ENCODE assay signal across 1 cellular context in the genomic region with DNA sequence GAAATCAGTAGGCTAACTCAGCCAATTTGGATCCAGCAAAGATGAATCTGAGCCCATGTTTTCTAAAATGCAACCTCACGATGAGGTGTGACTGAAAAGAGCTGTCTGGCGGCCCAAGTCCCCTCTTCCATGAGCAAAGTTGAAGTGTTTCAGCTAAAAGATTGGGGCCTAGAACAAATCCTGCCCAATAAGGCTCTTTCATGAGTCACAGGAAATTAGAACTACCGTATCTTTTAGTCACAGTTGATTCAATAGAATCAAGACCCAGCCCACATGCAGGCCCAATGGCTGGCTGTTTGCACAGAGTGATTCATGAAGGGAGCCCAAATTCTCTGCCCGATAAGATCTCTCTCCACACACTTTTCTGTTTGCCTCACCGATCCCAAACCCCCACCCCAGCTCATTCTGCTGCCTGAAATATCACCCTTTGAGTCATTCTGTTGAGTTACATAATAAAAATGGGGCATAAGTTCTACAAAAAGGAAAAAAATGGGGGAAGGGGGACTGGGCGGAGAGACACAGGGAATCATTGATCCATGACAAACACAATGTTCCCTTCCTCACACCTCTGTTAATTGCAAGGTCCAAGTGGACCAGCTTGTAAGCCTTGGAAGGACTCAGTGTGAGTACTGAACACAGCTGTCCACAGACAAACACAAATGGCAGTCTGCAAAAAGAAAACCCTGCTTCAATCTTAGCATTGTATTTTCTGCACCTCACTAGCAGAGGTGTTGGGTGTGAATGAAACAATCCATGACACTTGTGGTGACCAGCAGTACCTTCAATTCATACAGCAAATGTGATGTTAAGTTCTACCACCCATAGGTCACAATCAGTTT.
TF ChIP-seq lines count a peak whose summit lies in the region.

No MANE protein-coding gene starts in this region.

TF ChIP-seq in HepG2, 621 proteins besides CTCF, POLR2A, EP300 and RAD21 (continued from another document and continues in another):
- TF ChIP-seq, protein P1, sequence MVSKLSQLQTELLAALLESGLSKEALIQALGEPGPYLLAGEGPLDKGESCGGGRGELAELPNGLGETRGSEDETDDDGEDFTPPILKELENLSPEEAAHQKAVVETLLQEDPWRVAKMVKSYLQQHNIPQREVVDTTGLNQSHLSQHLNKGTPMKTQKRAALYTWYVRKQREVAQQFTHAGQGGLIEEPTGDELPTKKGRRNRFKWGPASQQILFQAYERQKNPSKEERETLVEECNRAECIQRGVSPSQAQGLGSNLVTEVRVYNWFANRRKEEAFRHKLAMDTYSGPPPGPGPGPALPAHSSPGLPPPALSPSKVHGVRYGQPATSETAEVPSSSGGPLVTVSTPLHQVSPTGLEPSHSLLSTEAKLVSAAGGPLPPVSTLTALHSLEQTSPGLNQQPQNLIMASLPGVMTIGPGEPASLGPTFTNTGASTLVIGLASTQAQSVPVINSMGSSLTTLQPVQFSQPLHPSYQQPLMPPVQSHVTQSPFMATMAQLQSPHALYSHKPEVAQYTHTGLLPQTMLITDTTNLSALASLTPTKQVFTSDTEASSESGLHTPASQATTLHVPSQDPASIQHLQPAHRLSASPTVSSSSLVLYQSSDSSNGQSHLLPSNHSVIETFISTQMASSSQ (IDR thresholded peaks at IDR 0.05; ENCODE audit: low read depth), result peak; percentile 83
- TF ChIP-seq, protein P1 (CRISPR knock-in tag; IDR thresholded peaks at IDR 0.05; ENCODE audit: borderline replicate concordance), result peak; percentile 81
- TF ChIP-seq, protein P2, sequence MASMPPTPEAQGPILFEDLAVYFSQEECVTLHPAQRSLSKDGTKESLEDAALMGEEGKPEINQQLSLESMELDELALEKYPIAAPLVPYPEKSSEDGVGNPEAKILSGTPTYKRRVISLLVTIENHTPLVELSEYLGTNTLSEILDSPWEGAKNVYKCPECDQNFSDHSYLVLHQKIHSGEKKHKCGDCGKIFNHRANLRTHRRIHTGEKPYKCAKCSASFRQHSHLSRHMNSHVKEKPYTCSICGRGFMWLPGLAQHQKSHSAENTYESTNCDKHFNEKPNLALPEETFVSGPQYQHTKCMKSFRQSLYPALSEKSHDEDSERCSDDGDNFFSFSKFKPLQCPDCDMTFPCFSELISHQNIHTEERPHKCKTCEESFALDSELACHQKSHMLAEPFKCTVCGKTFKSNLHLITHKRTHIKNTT (CRISPR knock-in tag; IDR thresholded peaks at IDR 0.05), result no peak
- TF ChIP-seq, protein P3, sequence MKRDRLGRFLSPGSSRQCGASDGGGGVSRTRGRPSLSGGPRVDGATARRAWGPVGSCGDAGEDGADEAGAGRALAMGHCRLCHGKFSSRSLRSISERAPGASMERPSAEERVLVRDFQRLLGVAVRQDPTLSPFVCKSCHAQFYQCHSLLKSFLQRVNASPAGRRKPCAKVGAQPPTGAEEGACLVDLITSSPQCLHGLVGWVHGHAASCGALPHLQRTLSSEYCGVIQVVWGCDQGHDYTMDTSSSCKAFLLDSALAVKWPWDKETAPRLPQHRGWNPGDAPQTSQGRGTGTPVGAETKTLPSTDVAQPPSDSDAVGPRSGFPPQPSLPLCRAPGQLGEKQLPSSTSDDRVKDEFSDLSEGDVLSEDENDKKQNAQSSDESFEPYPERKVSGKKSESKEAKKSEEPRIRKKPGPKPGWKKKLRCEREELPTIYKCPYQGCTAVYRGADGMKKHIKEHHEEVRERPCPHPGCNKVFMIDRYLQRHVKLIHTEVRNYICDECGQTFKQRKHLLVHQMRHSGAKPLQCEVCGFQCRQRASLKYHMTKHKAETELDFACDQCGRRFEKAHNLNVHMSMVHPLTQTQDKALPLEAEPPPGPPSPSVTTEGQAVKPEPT (CRISPR knock-in tag; IDR thresholded peaks at IDR 0.05; ENCODE audit: low read depth), result no peak
- TF ChIP-seq SIX1 (CRISPR knock-in tag; IDR thresholded peaks at IDR 0.05; ENCODE audit: borderline replicate concordance) (peak; percentile 57; the same call in 1 of the 2 replicates), ZNF460 (CRISPR knock-in tag; IDR thresholded peaks at IDR 0.05; ENCODE audit: borderline replicate concordance) (no peak), DMAP1 (CRISPR knock-in tag; IDR thresholded peaks at IDR 0.05) (no peak; the same call in 1 of the 2 replicates), CENPX (CRISPR knock-in tag; IDR thresholded peaks at IDR 0.05) (no peak), ZKSCAN8 (CRISPR knock-in tag; IDR thresholded peaks at IDR 0.05; ENCODE audit: borderline replicate concordance) (0 out of 2 replicates have a peak, but pooled peaks have one; percentile 39), KLF15 (CRISPR knock-in tag; IDR thresholded peaks at IDR 0.05; ENCODE audit: borderline replicate concordance) (no peak), TCF7L2 (IDR thresholded peaks at IDR 0.05; ENCODE audit: low read depth, low read length) (no peak), ZNF777 (CRISPR knock-in tag; IDR thresholded peaks at IDR 0.05) (no peak), ZFP62 (CRISPR knock-in tag; IDR thresholded peaks at IDR 0.05) (no peak), REL (CRISPR knock-in tag; conservative IDR thresholded peaks at IDR 0.05) (no peak), CHD4 (IDR thresholded peaks at IDR 0.05; ENCODE audit: borderline replicate concordance, low read length) (peak; percentile 85; the same call in 1 of the 2 replicates), ZNF629 (CRISPR knock-in tag; conservative IDR thresholded peaks at IDR 0.05) (peak; percentile 4; the same call in 1 of the 2 replicates), ESRRA (CRISPR knock-in tag; IDR thresholded peaks at IDR 0.05; ENCODE audit: low read depth) (no peak), ZFP90 (CRISPR knock-in tag; IDR thresholded peaks at IDR 0.05; ENCODE audit: borderline replicate concordance) (no peak), POLR2G (IDR thresholded peaks at IDR 0.05; ENCODE audit: low read depth, low read length) (peak; percentile 63), ZMYM2 (CRISPR knock-in tag; IDR thresholded peaks at IDR 0.05) (no peak; the same call in 1 of the 2 replicates), ZNF598 (CRISPR knock-in tag; IDR thresholded peaks at IDR 0.05; ENCODE audit: borderline replicate concordance) (no peak), ZNF607 (CRISPR knock-in tag; IDR thresholded peaks at IDR 0.05; ENCODE audit: borderline replicate concordance) (0 out of 2 replicates have a peak, but pooled peaks have one; percentile 26), ZNF34 (CRISPR knock-in tag; IDR thresholded peaks at IDR 0.05; ENCODE audit: borderline replicate concordance) (no peak), ZNF558 (CRISPR knock-in tag; IDR thresholded peaks at IDR 0.05; ENCODE audit: borderline replicate concordance) (no peak), MEF2D (CRISPR knock-in tag; IDR thresholded peaks at IDR 0.05) (peak; percentile 94), LCORL (IDR thresholded peaks at IDR 0.05) (peak; percentile 99), LCORL (CRISPR knock-in tag; IDR thresholded peaks at IDR 0.05) (peak; percentile 99), FLYWCH1 (CRISPR knock-in tag; IDR thresholded peaks at IDR 0.05) (no peak)
- TF ChIP-seq, protein P4, sequence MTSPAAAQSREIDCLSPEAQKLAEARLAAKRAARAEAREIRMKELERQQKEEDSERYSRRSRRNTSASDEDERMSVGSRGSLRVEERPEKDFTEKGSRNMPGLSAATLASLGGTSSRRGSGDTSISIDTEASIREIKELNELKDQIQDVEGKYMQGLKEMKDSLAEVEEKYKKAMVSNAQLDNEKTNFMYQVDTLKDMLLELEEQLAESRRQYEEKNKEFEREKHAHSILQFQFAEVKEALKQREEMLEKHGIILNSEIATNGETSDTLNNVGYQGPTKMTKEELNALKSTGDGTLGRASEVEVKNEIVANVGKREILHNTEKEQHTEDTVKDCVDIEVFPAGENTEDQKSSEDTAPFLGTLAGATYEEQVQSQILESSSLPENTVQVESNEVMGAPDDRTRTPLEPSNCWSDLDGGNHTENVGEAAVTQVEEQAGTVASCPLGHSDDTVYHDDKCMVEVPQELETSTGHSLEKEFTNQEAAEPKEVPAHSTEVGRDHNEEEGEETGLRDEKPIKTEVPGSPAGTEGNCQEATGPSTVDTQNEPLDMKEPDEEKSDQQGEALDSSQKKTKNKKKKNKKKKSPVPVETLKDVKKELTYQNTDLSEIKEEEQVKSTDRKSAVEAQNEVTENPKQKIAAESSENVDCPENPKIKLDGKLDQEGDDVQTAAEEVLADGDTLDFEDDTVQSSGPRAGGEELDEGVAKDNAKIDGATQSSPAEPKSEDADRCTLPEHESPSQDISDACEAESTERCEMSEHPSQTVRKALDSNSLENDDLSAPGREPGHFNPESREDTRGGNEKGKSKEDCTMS (CRISPR knock-in tag; conservative IDR thresholded peaks at IDR 0.05), result no peak
- TF ChIP-seq, protein P5, sequence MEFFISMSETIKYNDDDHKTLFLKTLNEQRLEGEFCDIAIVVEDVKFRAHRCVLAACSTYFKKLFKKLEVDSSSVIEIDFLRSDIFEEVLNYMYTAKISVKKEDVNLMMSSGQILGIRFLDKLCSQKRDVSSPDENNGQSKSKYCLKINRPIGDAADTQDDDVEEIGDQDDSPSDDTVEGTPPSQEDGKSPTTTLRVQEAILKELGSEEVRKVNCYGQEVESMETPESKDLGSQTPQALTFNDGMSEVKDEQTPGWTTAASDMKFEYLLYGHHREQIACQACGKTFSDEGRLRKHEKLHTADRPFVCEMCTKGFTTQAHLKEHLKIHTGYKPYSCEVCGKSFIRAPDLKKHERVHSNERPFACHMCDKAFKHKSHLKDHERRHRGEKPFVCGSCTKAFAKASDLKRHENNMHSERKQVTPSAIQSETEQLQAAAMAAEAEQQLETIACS (CRISPR knock-in tag; IDR thresholded peaks at IDR 0.05), result no peak
- TF ChIP-seq, protein P6, sequence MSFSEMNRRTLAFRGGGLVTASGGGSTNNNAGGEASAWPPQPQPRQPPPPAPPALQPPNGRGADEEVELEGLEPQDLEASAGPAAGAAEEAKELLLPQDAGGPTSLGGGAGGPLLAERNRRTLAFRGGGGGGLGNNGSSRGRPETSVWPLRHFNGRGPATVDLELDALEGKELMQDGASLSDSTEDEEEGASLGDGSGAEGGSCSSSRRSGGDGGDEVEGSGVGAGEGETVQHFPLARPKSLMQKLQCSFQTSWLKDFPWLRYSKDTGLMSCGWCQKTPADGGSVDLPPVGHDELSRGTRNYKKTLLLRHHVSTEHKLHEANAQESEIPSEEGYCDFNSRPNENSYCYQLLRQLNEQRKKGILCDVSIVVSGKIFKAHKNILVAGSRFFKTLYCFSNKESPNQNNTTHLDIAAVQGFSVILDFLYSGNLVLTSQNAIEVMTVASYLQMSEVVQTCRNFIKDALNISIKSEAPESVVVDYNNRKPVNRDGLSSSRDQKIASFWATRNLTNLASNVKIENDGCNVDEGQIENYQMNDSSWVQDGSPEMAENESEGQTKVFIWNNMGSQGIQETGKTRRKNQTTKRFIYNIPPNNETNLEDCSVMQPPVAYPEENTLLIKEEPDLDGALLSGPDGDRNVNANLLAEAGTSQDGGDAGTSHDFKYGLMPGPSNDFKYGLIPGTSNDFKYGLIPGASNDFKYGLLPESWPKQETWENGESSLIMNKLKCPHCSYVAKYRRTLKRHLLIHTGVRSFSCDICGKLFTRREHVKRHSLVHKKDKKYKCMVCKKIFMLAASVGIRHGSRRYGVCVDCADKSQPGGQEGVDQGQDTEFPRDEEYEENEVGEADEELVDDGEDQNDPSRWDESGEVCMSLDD (CRISPR knock-in tag; IDR thresholded peaks at IDR 0.05; ENCODE audit: borderline replicate concordance), result peak; percentile 85; the same call in 1 of the 2 replicates
- TF ChIP-seq, protein P7, sequence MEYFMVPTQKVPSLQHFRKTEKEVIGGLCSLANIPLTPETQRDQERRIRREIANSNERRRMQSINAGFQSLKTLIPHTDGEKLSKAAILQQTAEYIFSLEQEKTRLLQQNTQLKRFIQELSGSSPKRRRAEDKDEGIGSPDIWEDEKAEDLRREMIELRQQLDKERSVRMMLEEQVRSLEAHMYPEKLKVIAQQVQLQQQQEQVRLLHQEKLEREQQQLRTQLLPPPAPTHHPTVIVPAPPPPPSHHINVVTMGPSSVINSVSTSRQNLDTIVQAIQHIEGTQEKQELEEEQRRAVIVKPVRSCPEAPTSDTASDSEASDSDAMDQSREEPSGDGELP (IDR thresholded peaks at IDR 0.05; ENCODE audit: borderline replicate concordance, low read depth), result peak; percentile 12; the same call in 1 of the 2 replicates
- TF ChIP-seq, protein P8, sequence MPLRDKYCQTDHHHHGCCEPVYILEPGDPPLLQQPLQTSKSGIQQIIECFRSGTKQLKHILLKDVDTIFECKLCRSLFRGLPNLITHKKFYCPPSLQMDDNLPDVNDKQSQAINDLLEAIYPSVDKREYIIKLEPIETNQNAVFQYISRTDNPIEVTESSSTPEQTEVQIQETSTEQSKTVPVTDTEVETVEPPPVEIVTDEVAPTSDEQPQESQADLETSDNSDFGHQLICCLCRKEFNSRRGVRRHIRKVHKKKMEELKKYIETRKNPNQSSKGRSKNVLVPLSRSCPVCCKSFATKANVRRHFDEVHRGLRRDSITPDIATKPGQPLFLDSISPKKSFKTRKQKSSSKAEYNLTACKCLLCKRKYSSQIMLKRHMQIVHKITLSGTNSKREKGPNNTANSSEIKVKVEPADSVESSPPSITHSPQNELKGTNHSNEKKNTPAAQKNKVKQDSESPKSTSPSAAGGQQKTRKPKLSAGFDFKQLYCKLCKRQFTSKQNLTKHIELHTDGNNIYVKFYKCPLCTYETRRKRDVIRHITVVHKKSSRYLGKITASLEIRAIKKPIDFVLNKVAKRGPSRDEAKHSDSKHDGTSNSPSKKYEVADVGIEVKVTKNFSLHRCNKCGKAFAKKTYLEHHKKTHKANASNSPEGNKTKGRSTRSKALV (CRISPR knock-in tag; IDR thresholded peaks at IDR 0.05), result no peak
- TF ChIP-seq, protein P9, sequence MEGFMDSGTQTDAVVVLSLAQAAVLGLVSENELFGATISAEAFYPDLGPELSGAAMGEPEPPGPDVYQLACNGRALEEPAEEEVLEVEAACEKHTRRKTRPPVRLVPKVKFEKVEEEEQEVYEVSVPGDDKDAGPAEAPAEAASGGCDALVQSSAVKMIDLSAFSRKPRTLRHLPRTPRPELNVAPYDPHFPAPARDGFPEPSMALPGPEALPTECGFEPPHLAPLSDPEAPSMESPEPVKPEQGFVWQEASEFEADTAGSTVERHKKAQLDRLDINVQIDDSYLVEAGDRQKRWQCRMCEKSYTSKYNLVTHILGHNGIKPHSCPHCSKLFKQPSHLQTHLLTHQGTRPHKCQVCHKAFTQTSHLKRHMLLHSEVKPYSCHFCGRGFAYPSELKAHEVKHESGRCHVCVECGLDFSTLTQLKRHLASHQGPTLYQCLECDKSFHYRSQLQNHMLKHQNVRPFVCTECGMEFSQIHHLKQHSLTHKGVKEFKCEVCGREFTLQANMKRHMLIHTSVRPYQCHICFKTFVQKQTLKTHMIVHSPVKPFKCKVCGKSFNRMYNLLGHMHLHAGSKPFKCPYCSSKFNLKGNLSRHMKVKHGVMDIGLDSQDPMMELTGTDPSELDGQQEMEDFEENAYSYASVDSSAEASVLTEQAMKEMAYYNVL (CRISPR knock-in tag; IDR thresholded peaks at IDR 0.05; ENCODE audit: borderline replicate concordance), result peak; percentile 83; the same call in 1 of the 2 replicates
